Comparison of ENCODE assay signal across 10 cellular contexts in genomic region chr19:42069619-42070293, GRCh38. TPM values are rescaled to one million over a fixed set of nuclear protein-coding genes. Genes with fewer than 3 reads are reported as not detected.
DNase-seq lines count a peak whose midpoint lies in the region; ATAC-seq lines count a peak whose summit lies in the region.
"Had no signal": no experiment of that assay in that cellular context is flagged by ENCODE, and none has a peak within 500 bp of the region (broad histone marks: within the 10 kb centered on the region; RNA-seq: fewer than 3 reads in every experiment).

GRIK5 (minus strand) TSS chr19:42070206; CDS start chr19:42065770, 4,436 bp downstream.

- H3K27me3 ChIP-seq in mesenchymal stem cell (ENCODE audit: control insufficient read depth in 1 of 2, insufficient read depth in 1 of 2, low read length in 2 of 2) (peaks cover 58 to 61% of the 10 kb centered on the region in 2 experiments), thymus (ENCODE audit: control insufficient read depth, insufficient read depth) (peaks cover 5% of the 10 kb centered on the region), Karpas-422 (ENCODE audit: low read length) (no peaks in the 10 kb centered on the region)

- H3K4me2 ChIP-seq in mesenchymal stem cell (ENCODE audit: low read length, poor library complexity, severe bottlenecking) (no peak within 1 kb of the TSS), Karpas-422 (ENCODE audit: low read depth, low read length, poor library complexity, severe bottlenecking) (no peak within 1 kb of the TSS)

- H4K8ac ChIP-seq in mesenchymal stem cell (ENCODE audit: low read length): peak within 1 kb of the TSS; percentile 31

- no peak within 1 kb of the TSS for H3K4me3 ChIP-seq in mesenchymal stem cell (ENCODE audit: insufficient read depth in 1 of 2, low read depth in 1 of 2, low read length in 2 of 2)
- H3K4me3 ChIP-seq in thymus (ENCODE audit: low read length): peak within 1 kb of the TSS; percentile 26
- no peak within 1 kb of the TSS for H3K4me3 ChIP-seq in Karpas-422 (ENCODE audit: low read length)

- no peaks in the 10 kb centered on the region for H3K36me3 ChIP-seq in mesenchymal stem cell (ENCODE audit: control insufficient read depth in 1 of 2, insufficient read depth in 2 of 2, low read depth in 1 of 2, low read length in 2 of 2)
- H3K36me3 ChIP-seq in thymus (ENCODE audit: control insufficient read depth, insufficient read depth): no peaks in the 10 kb centered on the region
- H3K36me3 ChIP-seq in Karpas-422 (ENCODE audit: insufficient read depth, low read length): no peaks in the 10 kb centered on the region

- no peak within 1 kb of the TSS for H2BK5ac ChIP-seq in mesenchymal stem cell (ENCODE audit: low read depth, low read length, poor library complexity, severe bottlenecking)

- no peak within 1 kb of the TSS for H2BK12ac ChIP-seq in mesenchymal stem cell (ENCODE audit: low read length in 2 of 2)

- H3K9me3 ChIP-seq in mesenchymal stem cell (ENCODE audit: control insufficient read depth, low read length) (no peaks in the 10 kb centered on the region), thymus (ENCODE audit: control insufficient read depth) (no peaks in the 10 kb centered on the region), Karpas-422 (ENCODE audit: low read length) (no peaks in the 10 kb centered on the region)

- no peak within 1 kb of the TSS for H4K91ac ChIP-seq in mesenchymal stem cell (ENCODE audit: low read length)

- no peaks in the 10 kb centered on the region for H3K9me2 ChIP-seq in Karpas-422 (replicated peaks; ENCODE audit: insufficient read depth, low read length)

- no peaks in the 10 kb centered on the region for H4K20me1 ChIP-seq in Karpas-422 (ENCODE audit: insufficient read depth, low read depth, low read length)

- H3K23ac ChIP-seq in mesenchymal stem cell (ENCODE audit: low read length in 2 of 2): peak within 1 kb of the TSS in 1 of 2 experiments; percentile 38

- no peak within 1 kb of the TSS for H2BK15ac ChIP-seq in mesenchymal stem cell (ENCODE audit: low read depth, poor library complexity, severe bottlenecking)

- H3K79me1 ChIP-seq in mesenchymal stem cell (replicated peaks; ENCODE audit: low read length, poor library complexity, severe bottlenecking): no peaks in the 10 kb centered on the region

- no peak within 1 kb of the TSS for H3K4ac ChIP-seq in mesenchymal stem cell (ENCODE audit: low read depth in 1 of 2, low read length in 2 of 2)

- ATAC-seq in HG03175 (IDR thresholded peaks at IDR 0.05; ENCODE audit: unreplicated experiment): no peak

- H3K4me1 ChIP-seq in mesenchymal stem cell (ENCODE audit: control insufficient read depth, insufficient read depth, low read depth, low read length) (peaks cover 5% of the 10 kb centered on the region), thymus (ENCODE audit: control insufficient read depth, insufficient read depth, low read length) (peaks cover 8% of the 10 kb centered on the region), Karpas-422 (ENCODE audit: low read length) (peaks cover 4% of the 10 kb centered on the region)

- no peak within 1 kb of the TSS for H3K9ac ChIP-seq in mesenchymal stem cell (ENCODE audit: low read length)
- no peak within 1 kb of the TSS for H3K9ac ChIP-seq in Karpas-422 (ENCODE audit: low read length)

- H3K27ac ChIP-seq in mesenchymal stem cell (ENCODE audit: low read length, poor library complexity, severe bottlenecking) (no peak within 1 kb of the TSS), thymus (ENCODE audit: low read depth) (no peak within 1 kb of the TSS), Karpas-422 (ENCODE audit: low read length) (no peak within 1 kb of the TSS)

- H3K14ac ChIP-seq in mesenchymal stem cell (ENCODE audit: low read length in 2 of 2): no peak within 1 kb of the TSS

- no peaks in the 10 kb centered on the region for H3K79me2 ChIP-seq in Karpas-422 (ENCODE audit: low read length)

- no peak within 1 kb of the TSS for H2AFZ ChIP-seq in mesenchymal stem cell (ENCODE audit: low read depth, low read length)
- H2AFZ ChIP-seq in Karpas-422 (ENCODE audit: low read length): no peak within 1 kb of the TSS

- 15% methylated on average over 20 of the region's 28 CpGs for WGBS in mesenchymal stem cell
- 6% methylated on average over 28 of the region's 28 CpGs for WGBS in thymus

- no peak within 1 kb of the TSS for H2AK5ac ChIP-seq in mesenchymal stem cell (ENCODE audit: low read length, severe bottlenecking)

- peak; percentile 22 to 81 for DNase-seq in NCI-H526 (lab: John Stamatoyannopoulos, UW)
- DNase-seq in NCI-H526 treated with DMSO at 0.1 percent for 48 hours (lab: John Stamatoyannopoulos, UW): no peak
- DNase-seq in cerebellar cortex (ENCODE audit: low spot score): peak; percentile 55
- no peak for DNase-seq in mesenchymal stem cell
- DNase-seq in Karpas-422: no peak
- DNase-seq in SW 1271 (lab: John Stamatoyannopoulos, UW): no peak
- DNase-seq: NCI-H446 treated with DMSO at 0.1 percent for 48 hours had no signal

- no peak within 1 kb of the TSS for H3K18ac ChIP-seq in mesenchymal stem cell (ENCODE audit: low read depth in 1 of 2, low read length in 2 of 2)

- H2BK120ac ChIP-seq in mesenchymal stem cell (ENCODE audit: low read depth, low read length): no peak within 1 kb of the TSS

RNA-seq across cellular contexts. Expression of gene GRIK5, which starts in this region (rescaled TPM):
- 0.12 TPM for polyA plus RNA-seq in mesenchymal stem cell (2013, experiment 1 of 2)
- 0.07 TPM for polyA plus RNA-seq in mesenchymal stem cell (2013, experiment 2 of 2)
- polyA plus RNA-seq in thymus: 1.7 TPM
- total RNA-seq in Karpas-422 (2014; rRNA removed; shearing (Covaris generic); ENCODE audit: low replicate concordance): 0.07 and 1.4 TPM in 2 replicates
- total RNA-seq: dermis microvascular lymphatic vessel endothelial cell had no signal

Comparison
In these comparisons a context has a peak if more than half of its experiments do, and no peak if none do; other contexts are left out.
1. DNase-seq: peak in NCI-H526 (2 of 2) and cerebellar cortex (single experiment); none in NCI-H526 treated with DMSO at 0.1 percent for 48 hours (single experiment), mesenchymal stem cell (single experiment), Karpas-422 (single experiment) and SW 1271 (0 of 2).